ENCODE assay signal across 35 cellular contexts in the genomic region with DNA sequence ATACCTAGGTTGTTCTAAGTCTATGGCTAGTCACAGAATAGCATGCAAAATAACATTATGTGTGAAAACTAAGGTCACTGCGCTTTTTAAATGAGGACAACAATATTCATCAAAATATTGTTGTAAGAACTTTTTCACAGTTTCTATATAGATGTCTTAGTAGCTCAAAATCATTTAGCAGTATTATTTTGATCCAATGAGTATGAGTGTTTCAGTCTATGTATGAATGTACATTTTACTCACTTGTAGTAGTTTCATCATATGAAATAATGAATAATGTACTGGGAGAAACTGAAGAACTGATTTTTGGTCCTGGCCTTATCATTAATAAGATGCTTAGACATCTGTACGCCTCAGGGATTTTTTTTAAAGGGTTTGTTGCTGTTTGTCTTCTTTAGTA.
"Had no signal": no experiment of that assay in that cellular context is flagged by ENCODE, and none has a peak within 500 bp of the region (broad histone marks: within the 10 kb centered on the region; RNA-seq: fewer than 3 reads in every experiment).

No MANE protein-coding gene starts in this region.

- H3K9me3 Mint-ChIP-seq: activated B cell treated with CpG ODN at 0.5 μM for 24 hours; activated CD4-positive, alpha-beta memory T cell treated with anti-CD3 and anti-CD28 coated beads for 36 hours; activated CD4-positive, alpha-beta T cell treated with anti-CD3 and anti-CD28 coated beads, Interleukin-2, amount 10 ng/mL, durations not matched to agents 7 days and 5 days; activated CD8-positive, alpha-beta T cell treated with anti-CD3 and anti-CD28 coated beads for 36 hours; activated naive CD4-positive, alpha-beta T cell treated with anti-CD3 and anti-CD28 coated beads for 36 hours; activated naive CD4-positive, alpha-beta T cell treated with anti-CD3 and anti-CD28 coated beads, Interleukin-2, amount 50 U/mL, for 72 hours; activated naive CD8-positive, alpha-beta T cell treated with anti-CD3 and anti-CD28 coated beads for 36 hours; activated T-cell treated with anti-CD3 and anti-CD28 coated beads, Interleukin-2, amount 50 U/mL, for 4 hours; activated T-cell treated with anti-CD3 and anti-CD28 coated beads, Interleukin-2, amount 50 U/mL, for 72 hours; activated T-helper 1 cell treated with anti-CD3 and anti-CD28 coated beads, Interleukin-12 subunit alpha, Interleukin-12 subunit beta, Interleukin-2, Interleukin-4 antibody, amounts not matched to agents 30 ng/mL and 10 ng/mL and 1 ng/mL, durations not matched to agents 14 hours and 24 hours and 36 hours; activated T-helper 17 cell treated with anti-CD3 and anti-CD28 coated beads, Interleukin-2, amount 50 U/mL, for 72 hours; central memory CD8-positive, alpha-beta T cell; T-helper 1 cell treated with Interleukin-12 subunit alpha and Interleukin-12 subunit beta and Interleukin-4 antibody, amounts not matched to agents 30 μg/mL and 1 μg/mL, for 36 hours; T-helper 2 cell treated with Interferon-gamma antibody and Interleukin-4, amounts not matched to agents 5 μg/mL and 100 μg/mL, for 36 hours had no signal

- DNase-seq: activated B cell treated with CpG ODN at 0.5 μM for 24 hours; activated CD4-positive, alpha-beta memory T cell treated with anti-CD3 and anti-CD28 coated beads for 36 hours; activated CD4-positive, alpha-beta T cell treated with anti-CD3 and anti-CD28 coated beads for 48 hours; activated CD4-positive, alpha-beta T cell treated with anti-CD3 and anti-CD28 coated beads, Interleukin-2, amount 10 ng/mL, durations not matched to agents 7 days and 5 days; activated CD4-positive, CD25-positive, alpha-beta regulatory T cell treated with anti-CD3 and anti-CD28 coated beads, Interleukin-2, amount 50 U/mL, for 72 hours; activated CD8-positive, alpha-beta memory T cell treated with anti-CD3 and anti-CD28 coated beads, Interleukin-2, amount 50 U/mL, for 4 hours; activated CD8-positive, alpha-beta T cell treated with anti-CD3 and anti-CD28 coated beads for 36 hours; activated effector memory CD4-positive, alpha-beta T cell treated with anti-CD3 and anti-CD28 coated beads, Interleukin-2, amount 50 U/mL, for 16 hours; activated gamma-delta T cell treated with Interleukin-2 at 50 U/mL for 16 hours; activated naive CD4-positive, alpha-beta T cell; activated naive CD4-positive, alpha-beta T cell treated with anti-CD3 and anti-CD28 coated beads for 36 hours; activated naive CD4-positive, alpha-beta T cell treated with anti-CD3 and anti-CD28 coated beads, Interleukin-2, amount 50 U/mL, for 16 hours; activated naive CD8-positive, alpha-beta T cell treated with anti-CD3 and anti-CD28 coated beads for 36 hours; activated T-cell treated with anti-CD3 and anti-CD28 coated beads for 4 hours; activated T-cell treated with anti-CD3 and anti-CD28 coated beads, Interleukin-2, amount 50 U/mL, for 1 hour; activated T-cell treated with anti-CD3 and anti-CD28 coated beads, Interleukin-2, amount 50 U/mL, for 4 hours; activated T-cell treated with anti-CD3 and anti-CD28 coated beads, Interleukin-2, amount 50 U/mL, for 72 hours; adrenal gland; amniotic stem cell; aorta; body of pancreas; brain microvascular endothelial cell; caudate nucleus; cerebellar nuclear complex; T-helper 1 cell; T-helper 2 cell; T-helper 9 cell had no signal

- H3K27me3 ChIP-seq: adrenal gland, body of pancreas, brain microvascular endothelial cell, breast epithelium had no signal

- H3K36me3 ChIP-seq: adrenal gland, brain microvascular endothelial cell, breast epithelium had no signal

- H3K27me3 Mint-ChIP-seq: activated CD4-positive, alpha-beta T cell treated with anti-CD3 and anti-CD28 coated beads, Interleukin-2, amount 10 ng/mL, durations not matched to agents 7 days and 5 days; central memory CD8-positive, alpha-beta T cell had no signal

- ATAC-seq: activated CD8-positive, alpha-beta T cell treated with anti-CD3 and anti-CD28 coated beads for 36 hours; activated T-cell treated with anti-CD3 and anti-CD28 coated beads, Interleukin-2, amount 50 U/mL, for 4 hours; activated T-helper 17 cell treated with anti-CD3 and anti-CD28 coated beads, Interleukin-2, amount 50 U/mL, for 72 hours; body of pancreas had no signal

- H3K27ac ChIP-seq: adrenal gland, body of pancreas, brain microvascular endothelial cell, breast epithelium, VCaP had no signal

- H3K36me3 Mint-ChIP-seq: activated naive CD4-positive, alpha-beta T cell treated with anti-CD3 and anti-CD28 coated beads, Interleukin-2, amount 50 U/mL, for 72 hours; activated naive CD8-positive, alpha-beta T cell treated with anti-CD3 and anti-CD28 coated beads for 36 hours had no signal

- H3K27ac Mint-ChIP-seq: activated B cell treated with CpG ODN at 0.5 μM for 24 hours; activated CD4-positive, alpha-beta memory T cell treated with anti-CD3 and anti-CD28 coated beads for 36 hours; activated CD4-positive, alpha-beta T cell treated with anti-CD3 and anti-CD28 coated beads, Interleukin-2, amount 10 ng/mL, durations not matched to agents 7 days and 5 days; activated CD8-positive, alpha-beta T cell treated with anti-CD3 and anti-CD28 coated beads for 36 hours; activated naive CD4-positive, alpha-beta T cell treated with anti-CD3 and anti-CD28 coated beads for 36 hours; activated naive CD4-positive, alpha-beta T cell treated with anti-CD3 and anti-CD28 coated beads, Interleukin-2, amount 50 U/mL, for 72 hours; activated naive CD8-positive, alpha-beta T cell treated with anti-CD3 and anti-CD28 coated beads for 36 hours; activated T-cell treated with anti-CD3 and anti-CD28 coated beads, Interleukin-2, amount 50 U/mL, for 72 hours; activated T-helper 1 cell treated with anti-CD3 and anti-CD28 coated beads, Interleukin-12 subunit alpha, Interleukin-12 subunit beta, Interleukin-2, Interleukin-4 antibody, amounts not matched to agents 30 ng/mL and 10 ng/mL and 1 ng/mL, durations not matched to agents 14 hours and 24 hours and 36 hours; activated T-helper 17 cell treated with anti-CD3 and anti-CD28 coated beads, Interleukin-2, amount 50 U/mL, for 72 hours; T-helper 1 cell treated with Interleukin-12 subunit alpha and Interleukin-12 subunit beta and Interleukin-4 antibody, amounts not matched to agents 30 μg/mL and 1 μg/mL, for 36 hours; T-helper 2 cell treated with Interferon-gamma antibody and Interleukin-4, amounts not matched to agents 5 μg/mL and 100 μg/mL, for 36 hours had no signal

- H3K4me1 Mint-ChIP-seq: activated B cell treated with CpG ODN at 0.5 μM for 24 hours; activated naive CD8-positive, alpha-beta T cell treated with anti-CD3 and anti-CD28 coated beads for 36 hours; activated T-helper 17 cell treated with anti-CD3 and anti-CD28 coated beads, Interleukin-2, amount 50 U/mL, for 72 hours; central memory CD8-positive, alpha-beta T cell had no signal

- H3K4me3 Mint-ChIP-seq: activated B cell treated with CpG ODN at 0.5 μM for 24 hours; activated CD4-positive, alpha-beta memory T cell treated with anti-CD3 and anti-CD28 coated beads for 36 hours; activated CD4-positive, alpha-beta T cell treated with anti-CD3 and anti-CD28 coated beads, Interleukin-2, amount 10 ng/mL, durations not matched to agents 7 days and 5 days; activated CD8-positive, alpha-beta T cell treated with anti-CD3 and anti-CD28 coated beads for 36 hours; activated naive CD4-positive, alpha-beta T cell treated with anti-CD3 and anti-CD28 coated beads for 36 hours; activated naive CD8-positive, alpha-beta T cell treated with anti-CD3 and anti-CD28 coated beads for 36 hours; activated T-cell treated with anti-CD3 and anti-CD28 coated beads, Interleukin-2, amount 50 U/mL, for 4 hours; activated T-cell treated with anti-CD3 and anti-CD28 coated beads, Interleukin-2, amount 50 U/mL, for 72 hours; activated T-helper 1 cell treated with anti-CD3 and anti-CD28 coated beads, Interleukin-12 subunit alpha, Interleukin-12 subunit beta, Interleukin-2, Interleukin-4 antibody, amounts not matched to agents 30 ng/mL and 10 ng/mL and 1 ng/mL, durations not matched to agents 14 hours and 24 hours and 36 hours; activated T-helper 17 cell treated with anti-CD3 and anti-CD28 coated beads, Interleukin-2, amount 50 U/mL, for 72 hours; central memory CD8-positive, alpha-beta T cell; T-helper 1 cell treated with Interleukin-12 subunit alpha and Interleukin-12 subunit beta and Interleukin-4 antibody, amounts not matched to agents 30 μg/mL and 1 μg/mL, for 36 hours; T-helper 2 cell treated with Interferon-gamma antibody and Interleukin-4, amounts not matched to agents 5 μg/mL and 100 μg/mL, for 36 hours had no signal

- H3K4me1 ChIP-seq: adrenal gland, body of pancreas, breast epithelium had no signal

- H3K9me3 ChIP-seq: adrenal gland, breast epithelium had no signal

- H3K4me3 ChIP-seq: adrenal gland, body of pancreas, breast epithelium had no signal
